Comparison of ENCODE assay signal across 18 cellular contexts in the genomic region with DNA sequence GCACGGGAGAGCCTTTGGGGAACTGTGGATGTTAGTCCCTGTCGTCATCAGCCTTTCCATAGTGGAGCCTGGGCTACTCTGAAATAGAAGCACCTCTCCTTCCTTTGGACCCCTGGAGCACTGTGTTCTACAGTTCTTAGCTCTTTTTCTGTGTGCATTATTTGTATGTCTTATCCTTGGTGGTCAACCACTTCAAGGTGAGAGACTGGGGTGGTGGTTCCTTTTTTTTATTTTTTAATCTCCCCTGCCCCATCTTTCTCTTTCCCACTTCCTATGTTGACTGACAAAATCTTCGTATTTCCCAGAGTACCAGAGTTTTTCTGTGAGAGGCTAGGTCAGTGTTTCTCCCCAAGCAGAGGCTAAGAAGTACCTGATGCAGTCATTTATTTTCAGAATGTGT.
DNase-seq lines count a peak whose midpoint lies in the region; ATAC-seq and TF ChIP-seq lines count a peak whose summit lies in the region.
"Had no signal": no experiment of that assay in that cellular context is flagged by ENCODE, and none has a peak within 500 bp of the region (broad histone marks: within the 10 kb centered on the region; RNA-seq: fewer than 3 reads in every experiment).

No MANE protein-coding gene starts in this region.

- POLR2A ChIA-PET in activated CD8-positive, alpha-beta T cell treated with anti-CD3 and anti-CD28 coated beads, Interleukin-2, amount 10 ng/mL, durations not matched to agents 7 days and 5 days (lab: Charles Lee), result no interaction called here
- POLR2A ChIA-PET in activated CD8-positive, alpha-beta T cell treated with anti-CD3 and anti-CD28 coated beads for 36 hours (lab: Charles Lee), result no interaction called here

- H3K27me3 Mint-ChIP-seq in activated CD8-positive, alpha-beta T cell treated with anti-CD3 and anti-CD28 coated beads, Interleukin-2, amount 10 ng/mL, durations not matched to agents 7 days and 5 days (ENCODE audit: low read depth), result no peaks in the 10 kb centered on the region
- H3K27me3 Mint-ChIP-seq in activated CD8-positive, alpha-beta T cell treated with anti-CD3 and anti-CD28 coated beads for 36 hours, result no peaks in the 10 kb centered on the region
- H3K27me3 Mint-ChIP-seq in HFFc6 (ENCODE audit: insufficient read depth), result no peaks in the 10 kb centered on the region
- H3K27me3 Mint-ChIP-seq in activated T-helper 17 cell treated with anti-CD3 and anti-CD28 coated beads, Interleukin-2, amount 50 U/mL, for 72 hours, result no peaks in the 10 kb centered on the region
- H3K27me3 Mint-ChIP-seq: CD4-positive, CD25-positive, alpha-beta regulatory T cell had no signal

- intact Hi-C loops in activated CD8-positive, alpha-beta T cell treated with anti-CD3 and anti-CD28 coated beads for 36 hours (cut with micrococcal nuclease), result no loop called here

- ATAC-seq in activated CD8-positive, alpha-beta T cell treated with anti-CD3 and anti-CD28 coated beads, Interleukin-2, amount 10 ng/mL, durations not matched to agents 7 days and 5 days, result no peak
- ATAC-seq in activated CD8-positive, alpha-beta T cell treated with anti-CD3 and anti-CD28 coated beads for 36 hours, result no peak
- ATAC-seq in activated T-helper 17 cell treated with anti-CD3 and anti-CD28 coated beads, Interleukin-2, amount 50 U/mL, for 72 hours (replicated peaks), result no peak
- ATAC-seq: GM12878 had no signal

- CTCF ChIA-PET in activated CD8-positive, alpha-beta T cell treated with anti-CD3 and anti-CD28 coated beads, Interleukin-2, amount 10 ng/mL, durations not matched to agents 7 days and 5 days (lab: Charles Lee), result interaction anchor here (2.5 kb wide), 1 partner anchor 314 kb away, joined by 8 read pairs; no protein-coding TSS in a partner anchor
- CTCF ChIA-PET in activated CD8-positive, alpha-beta T cell treated with anti-CD3 and anti-CD28 coated beads for 36 hours (lab: Charles Lee), result interaction anchor here (1.4 kb wide), 1 partner anchor 22 kb away, joined by 4 read pairs; no protein-coding TSS in a partner anchor

- peaks cover 54% of the 10 kb centered on the region for H3K4me1 Mint-ChIP-seq in activated CD8-positive, alpha-beta T cell treated with anti-CD3 and anti-CD28 coated beads, Interleukin-2, amount 10 ng/mL, durations not matched to agents 7 days and 5 days (ENCODE audit: low read depth)
- H3K4me1 Mint-ChIP-seq in activated CD8-positive, alpha-beta T cell treated with anti-CD3 and anti-CD28 coated beads for 36 hours (ENCODE audit: low read depth), result peaks cover 58% of the 10 kb centered on the region
- H3K4me1 Mint-ChIP-seq in HFFc6 (ENCODE audit: low read depth), result peaks cover 84% of the 10 kb centered on the region
- peaks cover 34% of the 10 kb centered on the region for H3K4me1 Mint-ChIP-seq in activated T-helper 17 cell treated with anti-CD3 and anti-CD28 coated beads, Interleukin-2, amount 50 U/mL, for 72 hours

- H3K27ac Mint-ChIP-seq in activated CD8-positive, alpha-beta T cell treated with anti-CD3 and anti-CD28 coated beads, Interleukin-2, amount 10 ng/mL, durations not matched to agents 7 days and 5 days, result peak overlapping the region; percentile 20
- no peak overlapping the region for H3K27ac Mint-ChIP-seq in activated CD8-positive, alpha-beta T cell treated with anti-CD3 and anti-CD28 coated beads for 36 hours
- peak overlapping the region; percentile 98 for H3K27ac Mint-ChIP-seq in HFFc6
- H3K27ac Mint-ChIP-seq in activated T-helper 17 cell treated with anti-CD3 and anti-CD28 coated beads, Interleukin-2, amount 50 U/mL, for 72 hours, result peak overlapping the region; percentile 62
- H3K27ac Mint-ChIP-seq: H9 had no signal

- H3K9me3 Mint-ChIP-seq in activated CD8-positive, alpha-beta T cell treated with anti-CD3 and anti-CD28 coated beads, Interleukin-2, amount 10 ng/mL, durations not matched to agents 7 days and 5 days (ENCODE audit: insufficient read depth), result peaks cover 4% of the 10 kb centered on the region
- H3K9me3 Mint-ChIP-seq in activated CD8-positive, alpha-beta T cell treated with anti-CD3 and anti-CD28 coated beads for 36 hours, result peaks cover 3% of the 10 kb centered on the region
- H3K9me3 Mint-ChIP-seq in HFFc6, result no peaks in the 10 kb centered on the region
- H3K9me3 Mint-ChIP-seq in activated T-helper 17 cell treated with anti-CD3 and anti-CD28 coated beads, Interleukin-2, amount 50 U/mL, for 72 hours, result no peaks in the 10 kb centered on the region
- H3K9me3 Mint-ChIP-seq: H9 had no signal

- peaks cover 8% of the 10 kb centered on the region; the same call in 1 of the 2 replicates for H3K9me3 ChIP-seq in BLaER1

- no peak overlapping the region for H3K27ac ChIP-seq in BLaER1

- DNase-seq in activated CD8-positive, alpha-beta T cell treated with anti-CD3 and anti-CD28 coated beads, Interleukin-2, amount 10 ng/mL, durations not matched to agents 7 days and 5 days, result no peak
- no peak for DNase-seq in activated CD8-positive, alpha-beta T cell treated with anti-CD3 and anti-CD28 coated beads for 36 hours
- DNase-seq in HFFc6, result no peak
- DNase-seq in NCI-H1930 (lab: John Stamatoyannopoulos, UW), result no peak
- no peak for DNase-seq in NCI-H2171 treated with DMSO at 0.1 percent for 48 hours (lab: John Stamatoyannopoulos, UW)
- DNase-seq in dermis blood vessel endothelial cell, result no peak
- DNase-seq: Calu3; CD4-positive, CD25-positive, alpha-beta regulatory T cell; H9; NCI-H1092; NCI-H1694; NCI-H446 treated with DMSO at 0.1 percent for 48 hours; NCI-H748 treated with DMSO at 0.1 percent for 48 hours; Right ventricle myocardium superior had no signal

- peak overlapping the region; percentile 28 for H3K4me3 Mint-ChIP-seq in activated CD8-positive, alpha-beta T cell treated with anti-CD3 and anti-CD28 coated beads, Interleukin-2, amount 10 ng/mL, durations not matched to agents 7 days and 5 days
- H3K4me3 Mint-ChIP-seq in activated CD8-positive, alpha-beta T cell treated with anti-CD3 and anti-CD28 coated beads for 36 hours, result no peak overlapping the region
- no peak overlapping the region for H3K4me3 Mint-ChIP-seq in HFFc6
- H3K4me3 Mint-ChIP-seq in activated T-helper 17 cell treated with anti-CD3 and anti-CD28 coated beads, Interleukin-2, amount 50 U/mL, for 72 hours, result peak overlapping the region; percentile 71
- H3K4me3 Mint-ChIP-seq: H9 had no signal

- no peaks in the 10 kb centered on the region for H3K36me3 ChIP-seq in BLaER1

- no peak for TF ChIP-seq CTCF in activated CD8-positive, alpha-beta T cell treated with anti-CD3 and anti-CD28 coated beads for 36 hours (IDR thresholded peaks at IDR 0.05)
- TF ChIP-seq CTCF in HFFc6 (IDR thresholded peaks at IDR 0.05), result no peak

- no peak overlapping the region for H3K4me3 ChIP-seq in BLaER1
- H3K4me3 ChIP-seq: GM12878, K562 had no signal

- H3K4me2 ChIP-seq in BLaER1, result peak overlapping the region; percentile 27; the same call in 1 of the 2 replicates

- H3K4me1 ChIP-seq in BLaER1, result peaks cover 33% of the 10 kb centered on the region

- H4K20me1 ChIP-seq in BLaER1, result no peaks in the 10 kb centered on the region

- H3K27me3 ChIP-seq in BLaER1, result no peaks in the 10 kb centered on the region

- peaks cover 7% of the 10 kb centered on the region for H3K36me3 Mint-ChIP-seq in activated CD8-positive, alpha-beta T cell treated with anti-CD3 and anti-CD28 coated beads, Interleukin-2, amount 10 ng/mL, durations not matched to agents 7 days and 5 days (ENCODE audit: low read depth)
- peaks cover 14% of the 10 kb centered on the region for H3K36me3 Mint-ChIP-seq in activated CD8-positive, alpha-beta T cell treated with anti-CD3 and anti-CD28 coated beads for 36 hours (ENCODE audit: low read depth)
- peaks cover 12% of the 10 kb centered on the region for H3K36me3 Mint-ChIP-seq in HFFc6 (ENCODE audit: low read depth)
- peaks cover 47% of the 10 kb centered on the region for H3K36me3 Mint-ChIP-seq in activated T-helper 17 cell treated with anti-CD3 and anti-CD28 coated beads, Interleukin-2, amount 50 U/mL, for 72 hours (ENCODE audit: low read depth)

- no peak overlapping the region for H3K9ac ChIP-seq in BLaER1

Comparison
In these comparisons a context has a peak if more than half of its experiments do, and no peak if none do; other contexts are left out.
1. H3K4me3 Mint-ChIP-seq: peak in activated CD8-positive, alpha-beta T cell treated with anti-CD3 and anti-CD28 coated beads, Interleukin-2, amount 10 ng/mL, durations not matched to agents 7 days and 5 days (single experiment) and activated T-helper 17 cell treated with anti-CD3 and anti-CD28 coated beads, Interleukin-2, amount 50 U/mL, for 72 hours (single experiment); none in activated CD8-positive, alpha-beta T cell treated with anti-CD3 and anti-CD28 coated beads for 36 hours (single experiment) and HFFc6 (single experiment).